ENCODE assay signal across 11 cellular contexts in the genomic region with DNA sequence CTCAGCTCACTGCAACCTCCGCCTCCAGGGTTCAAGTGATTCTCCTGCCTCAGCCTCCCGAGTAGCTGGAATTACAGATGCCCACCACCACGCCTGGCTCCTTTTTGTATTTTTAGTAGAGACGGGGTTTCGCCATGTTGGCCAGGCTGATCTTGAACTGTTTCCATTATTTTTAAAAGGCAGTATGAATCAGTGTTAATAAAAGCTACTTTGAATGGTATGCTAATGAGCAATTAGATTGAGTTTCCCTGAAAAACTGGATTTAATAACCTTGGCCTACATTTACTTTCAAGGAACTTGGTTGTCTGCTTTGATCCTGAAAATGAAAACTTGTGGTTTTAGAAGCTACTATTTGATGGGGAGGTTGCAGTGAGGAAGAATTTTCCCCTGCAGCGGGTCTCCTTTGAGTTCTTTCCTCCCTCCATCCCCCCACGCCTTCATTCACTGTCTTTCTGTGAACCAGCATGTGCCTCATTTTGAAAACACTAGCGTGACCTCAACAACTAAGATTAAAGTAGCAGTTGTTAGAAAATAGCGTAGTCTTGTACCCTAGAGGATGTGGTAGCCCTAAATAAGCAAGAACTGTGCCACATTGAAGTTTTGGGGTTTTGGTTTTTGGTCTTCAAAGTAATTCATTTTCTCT. TPM values are rescaled to one million over a fixed set of nuclear protein-coding genes. Genes with fewer than 3 reads are reported as not detected.
DNase-seq lines count a peak whose midpoint lies in the region; ATAC-seq and TF ChIP-seq lines count a peak whose summit lies in the region.
"Had no signal": no experiment of that assay in that cellular context is flagged by ENCODE, and none has a peak within 500 bp of the region (broad histone marks: within the 10 kb centered on the region; RNA-seq: fewer than 3 reads in every experiment).

No MANE protein-coding gene starts in this region.

- H3K4me3 ChIP-seq in breast epithelium = no peak overlapping the region
- H3K4me3 ChIP-seq: thoracic aorta had no signal

- no peaks in the 10 kb centered on the region for H3K36me3 ChIP-seq in breast epithelium
- H3K36me3 ChIP-seq: thoracic aorta had no signal

- no peaks in the 10 kb centered on the region for H3K27me3 ChIP-seq in breast epithelium

- intact Hi-C loops in breast epithelium (cut with DNase I; ENCODE audit: low total_unique reads) = loop anchor here (5.0 kb wide), 1 partner anchor 456 kb away; no protein-coding TSS in a partner anchor

- H3K4me1 ChIP-seq in breast epithelium = no peaks in the 10 kb centered on the region

- TF ChIP-seq POLR2A in breast epithelium (IDR thresholded peaks at IDR 0.05) = no peak

- no peaks in the 10 kb centered on the region for H3K9me3 ChIP-seq in breast epithelium
- H3K9me3 ChIP-seq: thoracic aorta had no signal

- H3K27ac ChIP-seq in breast epithelium = peak overlapping the region in 1 of 2 donors; percentile 29
- H3K27ac ChIP-seq: epithelial cell of prostate, thoracic aorta had no signal

- DNase-seq in activated CD4-positive, alpha-beta T cell treated with anti-CD3 and anti-CD28 coated beads, Interleukin-2, amount 50 U/mL, for 48 hours = peak; percentile 52 to 71
- DNase-seq in stimulated activated CD4-positive, alpha-beta T cell treated with anti-CD3 and anti-CD28 coated beads, Interleukin-12 subunit alpha, Interleukin-12 subunit beta, amount 100 ng/mL, for 4 hours = peak; percentile 41
- DNase-seq in H4 (ENCODE audit: low spot score) = no peak
- no peak for DNase-seq in NCI-H2227 treated with DMSO at 0.1 percent for 48 hours (lab: John Stamatoyannopoulos, UW)
- no peak for DNase-seq in breast epithelium (ENCODE audit: low spot score in 2 of 2)
- no peak for DNase-seq in NCI-H1092 treated with DMSO at 0.1 percent for 48 hours (lab: John Stamatoyannopoulos, UW)

- peak; percentile 58 for ATAC-seq in GM18502 (IDR thresholded peaks at IDR 0.05; ENCODE audit: poor library complexity, unreplicated experiment)
- peak; percentile 76 for ATAC-seq in HG02798 (IDR thresholded peaks at IDR 0.05; ENCODE audit: poor library complexity, unreplicated experiment)
- ATAC-seq: SK-N-SH treated with all-trans-retinoic acid at 6 μM for 48 hours had no signal

- no peak for TF ChIP-seq CTCF in breast epithelium (IDR thresholded peaks at IDR 0.05)

RNA-seq across cellular contexts. Expression of a gene that starts 17.8 kb away (rescaled TPM):
- 1.2 and 3.3 TPM in 2 replicates for total RNA-seq in H4 (2014; rRNA removed; shearing (Covaris generic))
- total RNA-seq in breast epithelium = 10 to 100 TPM in 2 of 3 donors, 1 to 10 TPM in 1; 4.8 to 19.2 (median 11.8) TPM

RNA-seq across cellular contexts. Expression of a gene that starts 35.7 kb away (rescaled TPM):
- total RNA-seq in H4 (2014; rRNA removed; shearing (Covaris generic)) = 31.2 and 33.8 TPM in 2 replicates
- 10 to 100 TPM; 32.6 to 35.7 (median 34.4) TPM for total RNA-seq in breast epithelium

Comparison
In these comparisons a context has a peak if more than half of its experiments do, and no peak if none do; other contexts are left out.
1. DNase-seq: peak in activated CD4-positive, alpha-beta T cell treated with anti-CD3 and anti-CD28 coated beads, Interleukin-2, amount 50 U/mL, for 48 hours (2 of 2) and stimulated activated CD4-positive, alpha-beta T cell treated with anti-CD3 and anti-CD28 coated beads, Interleukin-12 subunit alpha, Interleukin-12 subunit beta, amount 100 ng/mL, for 4 hours (single experiment); none in H4 (single experiment), NCI-H2227 treated with DMSO at 0.1 percent for 48 hours (single experiment), breast epithelium (0 of 2) and NCI-H1092 treated with DMSO at 0.1 percent for 48 hours (single experiment).